ENCODE assay signal across 2 cellular contexts in the genomic region with DNA sequence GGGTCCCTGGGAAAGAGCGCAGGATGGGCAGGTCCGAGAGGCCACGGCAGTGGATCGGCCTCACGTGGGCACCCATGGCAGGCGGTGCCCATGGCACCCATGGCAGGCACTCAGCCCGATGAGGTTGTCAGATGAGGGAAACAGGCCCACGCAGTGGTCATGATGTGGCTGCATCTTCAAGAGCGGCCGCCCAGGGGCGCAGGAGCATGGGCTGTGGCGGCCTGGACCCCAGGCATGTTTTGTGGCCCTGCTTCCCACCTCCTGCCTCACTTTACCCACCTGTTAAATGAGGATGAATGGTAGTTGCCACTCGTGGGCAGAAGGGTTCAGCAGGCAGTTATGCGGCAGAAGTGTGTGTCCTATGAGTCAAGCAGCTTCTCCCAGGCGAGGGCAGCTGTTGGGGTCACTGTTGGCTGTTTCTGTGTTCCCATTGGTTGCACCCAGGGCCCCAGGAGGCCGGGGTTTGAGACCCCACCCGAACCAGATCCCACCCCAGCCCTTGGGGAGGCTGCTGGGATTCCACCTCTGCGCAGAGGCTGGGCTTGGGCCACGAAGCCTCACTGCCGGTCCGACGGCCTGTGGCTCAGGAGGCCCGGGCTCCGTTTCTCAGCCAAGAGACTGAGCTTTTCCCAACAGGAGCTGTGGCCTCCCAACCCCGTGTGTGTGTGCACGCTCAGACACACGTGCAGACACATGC.
TF ChIP-seq lines count a peak whose summit lies in the region.

No MANE protein-coding gene starts in this region.

TF ChIP-seq in K562, 482 proteins besides CTCF, POLR2A, EP300 and RAD21:
- TF ChIP-seq IRF2 (CRISPR knock-in tag; IDR thresholded peaks at IDR 0.05) (no peak), XRCC4 (IDR thresholded peaks at IDR 0.05; ENCODE audit: extremely low read depth, insufficient read depth, insufficient read length) (no peak), CXXC5 (CRISPR knock-in tag; IDR thresholded peaks at IDR 0.05) (no peak), SMARCE1 (IDR thresholded peaks at IDR 0.05) (no peak), SIN3A (IDR thresholded peaks at IDR 0.05; ENCODE audit: borderline replicate concordance in 2 of 2, control insufficient read depth in 1 of 2, low read depth in 2 of 2, low read length in 2 of 2) (no peak), POLR2G (IDR thresholded peaks at IDR 0.05; ENCODE audit: low read depth, low read length) (peak; percentile 15), MCM5 (IDR thresholded peaks at IDR 0.05; ENCODE audit: low read depth) (no peak)
- TF ChIP-seq, protein P1, sequence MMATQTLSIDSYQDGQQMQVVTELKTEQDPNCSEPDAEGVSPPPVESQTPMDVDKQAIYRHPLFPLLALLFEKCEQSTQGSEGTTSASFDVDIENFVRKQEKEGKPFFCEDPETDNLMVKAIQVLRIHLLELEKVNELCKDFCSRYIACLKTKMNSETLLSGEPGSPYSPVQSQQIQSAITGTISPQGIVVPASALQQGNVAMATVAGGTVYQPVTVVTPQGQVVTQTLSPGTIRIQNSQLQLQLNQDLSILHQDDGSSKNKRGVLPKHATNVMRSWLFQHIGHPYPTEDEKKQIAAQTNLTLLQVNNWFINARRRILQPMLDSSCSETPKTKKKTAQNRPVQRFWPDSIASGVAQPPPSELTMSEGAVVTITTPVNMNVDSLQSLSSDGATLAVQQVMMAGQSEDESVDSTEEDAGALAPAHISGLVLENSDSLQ (IDR thresholded peaks at IDR 0.05) = no peak

TF ChIP-seq in SK-N-SH treated with all-trans-retinoic acid at 6 μM for 48 hours, 23 proteins besides CTCF, POLR2A, EP300 and RAD21:
- no peak for TF ChIP-seq GLIS3 (CRISPR knock-in tag; IDR thresholded peaks at IDR 0.05)
- TF ChIP-seq, protein P2, sequence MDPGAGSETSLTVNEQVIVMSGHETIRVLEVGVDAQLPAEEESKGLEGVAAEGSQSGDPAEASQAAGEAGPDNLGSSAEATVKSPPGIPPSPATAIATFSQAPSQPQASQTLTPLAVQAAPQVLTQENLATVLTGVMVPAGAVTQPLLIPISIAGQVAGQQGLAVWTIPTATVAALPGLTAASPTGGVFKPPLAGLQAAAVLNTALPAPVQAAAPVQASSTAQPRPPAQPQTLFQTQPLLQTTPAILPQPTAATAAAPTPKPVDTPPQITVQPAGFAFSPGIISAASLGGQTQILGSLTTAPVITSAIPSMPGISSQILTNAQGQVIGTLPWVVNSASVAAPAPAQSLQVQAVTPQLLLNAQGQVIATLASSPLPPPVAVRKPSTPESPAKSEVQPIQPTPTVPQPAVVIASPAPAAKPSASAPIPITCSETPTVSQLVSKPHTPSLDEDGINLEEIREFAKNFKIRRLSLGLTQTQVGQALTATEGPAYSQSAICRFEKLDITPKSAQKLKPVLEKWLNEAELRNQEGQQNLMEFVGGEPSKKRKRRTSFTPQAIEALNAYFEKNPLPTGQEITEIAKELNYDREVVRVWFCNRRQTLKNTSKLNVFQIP (CRISPR knock-in tag; IDR thresholded peaks at IDR 0.05; ENCODE audit: borderline replicate concordance, low read depth) = no peak
- TF ChIP-seq, protein P3, sequence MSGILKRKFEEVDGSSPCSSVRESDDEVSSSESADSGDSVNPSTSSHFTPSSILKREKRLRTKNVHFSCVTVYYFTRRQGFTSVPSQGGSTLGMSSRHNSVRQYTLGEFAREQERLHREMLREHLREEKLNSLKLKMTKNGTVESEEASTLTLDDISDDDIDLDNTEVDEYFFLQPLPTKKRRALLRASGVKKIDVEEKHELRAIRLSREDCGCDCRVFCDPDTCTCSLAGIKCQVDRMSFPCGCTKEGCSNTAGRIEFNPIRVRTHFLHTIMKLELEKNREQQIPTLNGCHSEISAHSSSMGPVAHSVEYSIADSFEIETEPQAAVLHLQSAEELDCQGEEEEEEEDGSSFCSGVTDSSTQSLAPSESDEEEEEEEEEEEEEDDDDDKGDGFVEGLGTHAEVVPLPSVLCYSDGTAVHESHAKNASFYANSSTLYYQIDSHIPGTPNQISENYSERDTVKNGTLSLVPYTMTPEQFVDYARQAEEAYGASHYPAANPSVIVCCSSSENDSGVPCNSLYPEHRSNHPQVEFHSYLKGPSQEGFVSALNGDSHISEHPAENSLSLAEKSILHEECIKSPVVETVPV (CRISPR knock-in tag; IDR thresholded peaks at IDR 0.05) = no peak
- no peak for TF ChIP-seq BACH2 (CRISPR knock-in tag; IDR thresholded peaks at IDR 0.05; ENCODE audit: borderline replicate concordance)
- no peak for TF ChIP-seq OSR1 (CRISPR knock-in tag; IDR thresholded peaks at IDR 0.05)
- no peak for TF ChIP-seq ZNF8 (CRISPR knock-in tag; IDR thresholded peaks at IDR 0.05)
- no peak for TF ChIP-seq PPARA (CRISPR knock-in tag; IDR thresholded peaks at IDR 0.05; ENCODE audit: borderline replicate concordance)
- TF ChIP-seq SNAI2 (CRISPR knock-in tag; IDR thresholded peaks at IDR 0.05) = no peak
- TF ChIP-seq ZC3H10 (CRISPR knock-in tag; IDR thresholded peaks at IDR 0.05) = no peak
